9 cellular contexts compared by ENCODE assay signal in the genomic region with DNA sequence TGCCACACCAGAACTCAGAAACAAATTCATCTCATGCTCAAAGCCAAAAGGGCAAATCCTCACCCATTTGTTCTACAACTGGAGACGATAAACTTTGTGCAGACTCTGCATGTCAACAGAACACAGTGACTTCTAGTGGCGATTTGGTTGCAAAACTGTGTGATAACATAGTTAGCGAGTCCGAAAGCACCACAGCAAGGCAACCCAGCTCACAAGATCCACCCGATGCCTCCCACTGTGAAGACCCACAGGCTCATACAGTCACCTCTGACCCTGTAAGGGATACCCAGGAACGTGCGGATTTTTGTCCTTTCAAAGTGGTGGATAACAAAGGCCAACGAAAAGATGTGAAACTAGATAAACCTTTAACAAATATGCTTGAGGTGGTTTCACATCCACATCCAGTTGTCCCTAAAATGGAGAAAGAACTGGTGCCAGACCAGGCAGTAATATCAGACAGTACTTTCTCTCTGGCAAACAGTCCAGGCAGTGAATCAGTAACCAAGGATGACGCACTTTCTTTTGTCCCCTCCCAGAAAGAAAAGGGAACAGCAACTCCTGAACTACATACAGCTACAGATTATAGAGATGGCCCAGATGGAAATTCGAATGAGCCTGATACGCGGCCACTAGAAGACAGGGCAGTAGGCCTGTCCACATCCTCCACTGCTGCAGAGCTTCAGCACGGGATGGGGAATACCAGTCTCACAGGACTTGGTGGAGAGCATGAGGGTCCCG.
DNase-seq lines count a peak whose midpoint lies in the region; ATAC-seq and TF ChIP-seq lines count a peak whose summit lies in the region.
"Had no signal": no experiment of that assay in that cellular context is flagged by ENCODE, and none has a peak within 500 bp of the region (broad histone marks: within the 10 kb centered on the region; RNA-seq: fewer than 3 reads in every experiment).

No MANE protein-coding gene starts in this region.

- H3K36me3 ChIP-seq in WERI-Rb-1: peaks cover 87% of the 10 kb centered on the region

- no peak for DNase-seq in WERI-Rb-1
- DNase-seq in right cardiac atrium: peak; percentile 49 to 67 (median 60)
- DNase-seq in stimulated activated effector memory CD8-positive, alpha-beta T cell treated with anti-CD3 and anti-CD28 coated beads, Interleukin-12 subunit alpha, Interleukin-12 subunit beta, amount 100 ng/mL, for 72 hours (ENCODE audit: low spot score in 2 of 2): no peak
- DNase-seq in inferior parietal cortex (ENCODE audit: extremely low spot score): no peak
- no peak for DNase-seq in cerebellar cortex (ENCODE audit: low spot score)
- DNase-seq in nephron progenitor cell: no peak
- DNase-seq: NCI-H2107 had no signal

- H3K4me3 Mint-ChIP-seq in stimulated activated effector memory CD8-positive, alpha-beta T cell treated with anti-CD3 and anti-CD28 coated beads, Interleukin-12 subunit alpha, Interleukin-12 subunit beta, amount 100 ng/mL, for 72 hours: peak overlapping the region; percentile 86
- H3K4me3 Mint-ChIP-seq in nephron progenitor cell: no peak overlapping the region

- peaks cover 32% of the 10 kb centered on the region for H3K4me1 ChIP-seq in right cardiac atrium (ENCODE audit: control insufficient read depth, insufficient read depth, low read length)

- H3K27ac ChIP-seq in WERI-Rb-1: no peak overlapping the region
- peak overlapping the region; percentile 97 for H3K27ac ChIP-seq in right cardiac atrium (ENCODE audit: low read length)

- peak; percentile 18; the same call in 1 of the 2 replicates for TF ChIP-seq CTCF in WERI-Rb-1 (IDR thresholded peaks at IDR 0.05; ENCODE audit: low read depth, low read length)
- TF ChIP-seq CTCF in nephron progenitor cell (IDR thresholded peaks at IDR 0.05): no peak

- no peaks in the 10 kb centered on the region for H3K27me3 Mint-ChIP-seq in nephron progenitor cell (ENCODE audit: low read depth, poor library complexity)

- peaks cover 62% of the 10 kb centered on the region for H3K4me1 Mint-ChIP-seq in stimulated activated effector memory CD8-positive, alpha-beta T cell treated with anti-CD3 and anti-CD28 coated beads, Interleukin-12 subunit alpha, Interleukin-12 subunit beta, amount 100 ng/mL, for 72 hours
- H3K4me1 Mint-ChIP-seq in nephron progenitor cell: peaks cover 47% of the 10 kb centered on the region

- no peaks in the 10 kb centered on the region for H3K27me3 ChIP-seq in WERI-Rb-1 (ENCODE audit: insufficient read depth, low read depth, severe bottlenecking)
- H3K27me3 ChIP-seq in right cardiac atrium (ENCODE audit: control insufficient read depth, insufficient read depth): no peaks in the 10 kb centered on the region

- intact Hi-C loops in right cardiac atrium (cut with DNase I): loop anchor here in 3 of 4 donors (5.0 to 10.0 kb wide), 3 partner anchors 75 to 95 kb away; no protein-coding TSS in a partner anchor

- 38% methylated on average over 14 of the region's 14 CpGs for WGBS in right cardiac atrium

- H3K9me3 ChIP-seq in WERI-Rb-1 (ENCODE audit: severe bottlenecking): no peaks in the 10 kb centered on the region
- no peaks in the 10 kb centered on the region for H3K9me3 ChIP-seq in right cardiac atrium (ENCODE audit: control insufficient read depth, low read length)

- H3K27ac Mint-ChIP-seq in stimulated activated effector memory CD8-positive, alpha-beta T cell treated with anti-CD3 and anti-CD28 coated beads, Interleukin-12 subunit alpha, Interleukin-12 subunit beta, amount 100 ng/mL, for 72 hours: peak overlapping the region; percentile 98
- no peak overlapping the region for H3K27ac Mint-ChIP-seq in nephron progenitor cell

- ATAC-seq in GM18907 (IDR thresholded peaks at IDR 0.05; ENCODE audit: unreplicated experiment) (peak; percentile 27), right cardiac atrium (peak; percentile 50 to 66), HG03354 (IDR thresholded peaks at IDR 0.05; ENCODE audit: poor library complexity, severe bottlenecking, unreplicated experiment) (no peak)
- ATAC-seq in stimulated activated effector memory CD8-positive, alpha-beta T cell treated with anti-CD3 and anti-CD28 coated beads, Interleukin-12 subunit alpha, Interleukin-12 subunit beta, amount 100 ng/mL, for 72 hours: no peak

- H3K4me3 ChIP-seq in WERI-Rb-1 (ENCODE audit: low read depth, low read length) (no peak overlapping the region), right cardiac atrium (ENCODE audit: low read length) (peak overlapping the region; percentile 3)

- peaks cover 74% of the 10 kb centered on the region for H3K36me3 Mint-ChIP-seq in stimulated activated effector memory CD8-positive, alpha-beta T cell treated with anti-CD3 and anti-CD28 coated beads, Interleukin-12 subunit alpha, Interleukin-12 subunit beta, amount 100 ng/mL, for 72 hours
- H3K36me3 Mint-ChIP-seq in nephron progenitor cell (ENCODE audit: low read depth): peaks cover 51% of the 10 kb centered on the region

- H3K9me3 Mint-ChIP-seq in stimulated activated effector memory CD8-positive, alpha-beta T cell treated with anti-CD3 and anti-CD28 coated beads, Interleukin-12 subunit alpha, Interleukin-12 subunit beta, amount 100 ng/mL, for 72 hours: no peaks in the 10 kb centered on the region
- no peaks in the 10 kb centered on the region for H3K9me3 Mint-ChIP-seq in nephron progenitor cell

Comparison
In these comparisons a context has a peak if more than half of its experiments do, and no peak if none do; other contexts are left out.
1. ATAC-seq: peak in GM18907 (single experiment) and right cardiac atrium (2 of 2); none in stimulated activated effector memory CD8-positive, alpha-beta T cell treated with anti-CD3 and anti-CD28 coated beads, Interleukin-12 subunit alpha, Interleukin-12 subunit beta, amount 100 ng/mL, for 72 hours (single experiment) and HG03354 (single experiment).
2. DNase-seq: peak in right cardiac atrium (3 of 3); none in WERI-Rb-1 (single experiment), stimulated activated effector memory CD8-positive, alpha-beta T cell treated with anti-CD3 and anti-CD28 coated beads, Interleukin-12 subunit alpha, Interleukin-12 subunit beta, amount 100 ng/mL, for 72 hours (0 of 2), inferior parietal cortex (single experiment), cerebellar cortex (single experiment) and nephron progenitor cell (single experiment).